ENCODE assay signal across 34 cellular contexts in genomic region chr1:34827341-34827941, GRCh38. TPM values are rescaled to one million over a fixed set of nuclear protein-coding genes. Genes with fewer than 3 reads are reported as not detected.
"Had no signal": no experiment of that assay in that cellular context is flagged by ENCODE, and none has a peak within 500 bp of the region (broad histone marks: within the 10 kb centered on the region; RNA-seq: fewer than 3 reads in every experiment).

No MANE protein-coding gene starts in this region.

- H3K36me3 Mint-ChIP-seq: activated CD4-positive, alpha-beta memory T cell treated with anti-CD3 and anti-CD28 coated beads for 36 hours; activated naive CD8-positive, alpha-beta T cell treated with anti-CD3 and anti-CD28 coated beads for 36 hours had no signal

- H3K27me3 Mint-ChIP-seq: activated CD4-positive, alpha-beta memory T cell treated with anti-CD3 and anti-CD28 coated beads for 36 hours; activated naive CD8-positive, alpha-beta T cell treated with anti-CD3 and anti-CD28 coated beads for 36 hours had no signal

- DNase-seq: activated CD4-positive, alpha-beta memory T cell treated with anti-CD3 and anti-CD28 coated beads for 36 hours; activated CD4-positive, alpha-beta T cell treated with anti-CD3 and anti-CD28 coated beads, Interleukin-2, amount 50 U/mL, for 1 hour; activated CD8-positive, alpha-beta memory T cell treated with anti-CD3 and anti-CD28 coated beads, Interleukin-2, amount 50 U/mL, for 4 hours; activated effector memory CD4-positive, alpha-beta T cell treated with anti-CD3 and anti-CD28 coated beads, Interleukin-2, amount 50 U/mL, for 16 hours; activated naive CD4-positive, alpha-beta T cell; activated naive CD4-positive, alpha-beta T cell treated with anti-CD3 and anti-CD28 coated beads, Interleukin-2, amount 50 U/mL, for 16 hours; activated naive CD8-positive, alpha-beta T cell treated with anti-CD3 and anti-CD28 coated beads for 36 hours; activated T-cell treated with anti-CD3 and anti-CD28 coated beads for 4 hours; activated T-cell treated with anti-CD3 and anti-CD28 coated beads, Interleukin-2, amount 50 U/mL, for 4 hours; amniotic stem cell; aorta; Kasumi-1; KG1; MG63; NCI-H1048; NCI-H1436 treated with DMSO at 0.1 percent for 48 hours; NCI-H1694 treated with DMSO at 0.1 percent for 48 hours; NCI-H2029 treated with DMSO at 0.1 percent for 48 hours; NCI-H2107; NCI-H2171; NCI-H510A; NCI-H526; NCI-H748 treated with DMSO at 0.1 percent for 48 hours; NK-92 treated with Interleukin-12 subunit alpha and Interleukin-12 subunit beta, amount 100 ng/mL, for 24 hours; PC-3; Peyer's patch; RPMI8226; SHP77 treated with DMSO at 0.1 percent for 48 hours; SK-N-SH had no signal

- H3K4me1 ChIP-seq: Peyer's patch, SJSA1 had no signal

- H3K4me2 ChIP-seq: SK-N-SH had no signal

- H3K27ac ChIP-seq: cardiac muscle cell, Peyer's patch, SJSA1 had no signal

- FAIRE-seq: TTC549 had no signal

- H3K9ac ChIP-seq: SK-N-SH had no signal

- H3K36me3 ChIP-seq: cardiac muscle cell, MG63, Peyer's patch, SJSA1 had no signal

- H3K4me3 Mint-ChIP-seq: activated CD4-positive, alpha-beta memory T cell treated with anti-CD3 and anti-CD28 coated beads for 36 hours; activated naive CD8-positive, alpha-beta T cell treated with anti-CD3 and anti-CD28 coated beads for 36 hours; activated T-cell treated with anti-CD3 and anti-CD28 coated beads, Interleukin-2, amount 50 U/mL, for 4 hours; T-helper 1 cell treated with Interleukin-12 subunit alpha and Interleukin-12 subunit beta and Interleukin-4 antibody, amounts not matched to agents 30 μg/mL and 1 μg/mL, for 36 hours; T-helper 2 cell treated with Interferon-gamma antibody and Interleukin-4, amounts not matched to agents 5 μg/mL and 100 μg/mL, for 36 hours had no signal

- H3K4me3 ChIP-seq: cardiac muscle cell, MG63, Peyer's patch, SJSA1 had no signal

- H3K4me1 Mint-ChIP-seq: activated naive CD8-positive, alpha-beta T cell treated with anti-CD3 and anti-CD28 coated beads for 36 hours had no signal

- ATAC-seq: activated T-cell treated with anti-CD3 and anti-CD28 coated beads, Interleukin-2, amount 50 U/mL, for 4 hours; PC-3 had no signal

- H3K27ac Mint-ChIP-seq: activated CD4-positive, alpha-beta memory T cell treated with anti-CD3 and anti-CD28 coated beads for 36 hours; activated naive CD8-positive, alpha-beta T cell treated with anti-CD3 and anti-CD28 coated beads for 36 hours; T-helper 1 cell treated with Interleukin-12 subunit alpha and Interleukin-12 subunit beta and Interleukin-4 antibody, amounts not matched to agents 30 μg/mL and 1 μg/mL, for 36 hours had no signal

- H3K27me3 ChIP-seq: cardiac muscle cell, MG63, Peyer's patch, SJSA1 had no signal

- H3K9me3 ChIP-seq: MG63, Peyer's patch, SJSA1, SK-N-SH had no signal

- H3K9me3 Mint-ChIP-seq: activated CD4-positive, alpha-beta memory T cell treated with anti-CD3 and anti-CD28 coated beads for 36 hours; activated naive CD8-positive, alpha-beta T cell treated with anti-CD3 and anti-CD28 coated beads for 36 hours; T-helper 1 cell treated with Interleukin-12 subunit alpha and Interleukin-12 subunit beta and Interleukin-4 antibody, amounts not matched to agents 30 μg/mL and 1 μg/mL, for 36 hours; T-helper 2 cell treated with Interferon-gamma antibody and Interleukin-4, amounts not matched to agents 5 μg/mL and 100 μg/mL, for 36 hours had no signal

RNA-seq across cellular contexts. Expression of gene GJA4, which starts 34.6 kb away (rescaled TPM):
- total RNA-seq: activated CD4-positive, alpha-beta memory T cell treated with anti-CD3 and anti-CD28 coated beads for 36 hours; activated naive CD8-positive, alpha-beta T cell treated with anti-CD3 and anti-CD28 coated beads for 36 hours; PC-3; SJSA1 had no signal
- polyA plus RNA-seq: cardiac muscle cell, SK-N-SH had no signal

RNA-seq across cellular contexts. Expression of gene GJB3, which starts 46.4 kb away (rescaled TPM):
- total RNA-seq: activated CD4-positive, alpha-beta memory T cell treated with anti-CD3 and anti-CD28 coated beads for 36 hours; activated naive CD8-positive, alpha-beta T cell treated with anti-CD3 and anti-CD28 coated beads for 36 hours; activated T-cell treated with anti-CD3 and anti-CD28 coated beads, Interleukin-2, amount 50 U/mL, for 4 hours; cardiac muscle cell; SJSA1 had no signal
- polyA plus RNA-seq: cardiac muscle cell, SK-N-SH had no signal
